Comparison of ENCODE assay signal across 8 cellular contexts in genomic region chr5:80091792-80092192, GRCh38. TPM values are rescaled to one million over a fixed set of nuclear protein-coding genes. Genes with fewer than 3 reads are reported as not detected.
DNase-seq lines count a peak whose midpoint lies in the region; FAIRE-seq and TF ChIP-seq lines count a peak whose summit lies in the region.
"Not testable (repeated sequence)": the region's sequence is repeated elsewhere in the genome, so short reads cannot be mapped to it uniquely, and the experiment has no call there.

No MANE protein-coding gene starts in this region.

- DNase-seq in A673 (ENCODE audit: low spot score): peak; percentile 75
- DNase-seq in GM12864 (ENCODE audit: low read depth): not testable (repeated sequence)
- DNase-seq in MV-4-11 (lab: John Stamatoyannopoulos, UW): peak; percentile 57
- DNase-seq in Peyer's patch: peak in 1 of 3 donors; percentile 49
- DNase-seq in activated T-cell treated with anti-CD3 and anti-CD28 coated beads for 24 hours (ENCODE audit: low read depth): peak; percentile 18
- peak; percentile 20 for DNase-seq in effector CD4-positive, alpha-beta T cell
- DNase-seq in renal cortical epithelial cell (ENCODE audit: low read depth): peak; percentile 50

- intact Hi-C loops in A673 (cut with micrococcal nuclease; ENCODE audit: unreplicated experiment): loop anchor here (1.0 to 10.0 kb wide), 4 partner anchors 184 to 579 kb away; partner anchors contain the start of gene FAM151B

- not testable (repeated sequence) for H3K36me3 ChIP-seq in A673 (ENCODE audit: insufficient read depth, low read length, poor library complexity, severe bottlenecking); Peyer's patch

- H3K9me3 ChIP-seq in A673 (ENCODE audit: low read depth, low read length, poor library complexity, severe bottlenecking); Peyer's patch: not testable (repeated sequence)

- CTCF ChIA-PET in A673 (lab: Charles Lee): interaction anchor here (0.6 to 2.2 kb wide), 9 partner anchors 8 to 1118 kb away, joined by 3 to 50 read pairs (median 9); no protein-coding TSS in a partner anchor

- not testable (repeated sequence) for H3K27ac ChIP-seq in A673 (ENCODE audit: low read depth, low read length, poor library complexity, severe bottlenecking); Peyer's patch

- POLR2A ChIA-PET in A673 (lab: Charles Lee; ENCODE audit: low non-redundant PET): interaction anchor here (0.6 kb wide), 1 partner anchor 29 kb away, joined by 4 read pairs; no protein-coding TSS in a partner anchor

- TF ChIP-seq CTCF in A673 (conservative IDR thresholded peaks at IDR 0.05; ENCODE audit: low read depth, low read length): peak; percentile 67
- TF ChIP-seq CTCF in GM12864 (IDR thresholded peaks at IDR 0.05; ENCODE audit: low read depth, low read length, missing control alignments): peak; percentile 49
- TF ChIP-seq CTCF in Peyer's patch (IDR thresholded peaks at IDR 0.05): peak; percentile 62 to 85 (median 80)

- not testable (repeated sequence) for H3K4me1 ChIP-seq in A673 (ENCODE audit: insufficient read depth, low read length, poor library complexity, severe bottlenecking); Peyer's patch

- not testable (repeated sequence) for H3K27me3 ChIP-seq in A673 (replicated peaks; ENCODE audit: insufficient read depth, low read depth, low read length, poor library complexity); Peyer's patch

- TF ChIP-seq POLR2A in Peyer's patch (IDR thresholded peaks at IDR 0.05): not testable (repeated sequence)

- H3K4me3 ChIP-seq in A673 (ENCODE audit: low read depth, low read length, poor library complexity, severe bottlenecking); GM12864 (ENCODE audit: low read depth, low read length); Peyer's patch: not testable (repeated sequence)

- not testable (repeated sequence) for BruUV-seq in A673 (replicated peaks; lab: Mats Ljungman, UMichigan)

- FAIRE-seq in islet of Langerhans (lab: Jason Lieb, UNC): peak; percentile 93

RNA-seq across cellular contexts. Expression of gene THBS4, which starts 56.6 kb away (rescaled TPM):
- total RNA-seq in A673 (2021): 0.43 and 1.6 TPM in 2 replicates
- total RNA-seq in Peyer's patch: 1 to 10 TPM in 2 of 4 donors, not detected in 2; 1.0 to 2.1 TPM
- 0.55 and 0.87 TPM in 2 replicates for total RNA-seq in renal cortical epithelial cell
